Comparison of ENCODE assay signal across 12 cellular contexts in genomic region chr1:52210044-52210443, GRCh38.
"Had no signal": no experiment of that assay in that cellular context is flagged by ENCODE, and none has a peak within 500 bp of the region (broad histone marks: within the 10 kb centered on the region; RNA-seq: fewer than 3 reads in every experiment).

No MANE protein-coding gene starts in this region.

- H3K36me3 Mint-ChIP-seq: immature natural killer cell; natural killer cell treated with Interleukin-12 subunit alpha and Interleukin-12 subunit beta and Interleukin-15 and Interleukin-18, amount 100 ng/mL, for 72 hours had no signal

- H3K27ac ChIP-seq: gastrocnemius medialis, heart left ventricle, tibial artery had no signal

- H3K4me3 Mint-ChIP-seq: activated naive CD4-positive, alpha-beta T cell treated with anti-CD3 and anti-CD28 coated beads for 36 hours; dendritic cell treated with granulocyte-macrophage colony-stimulating factor and Interleukin-4, amounts not matched to agents 40 ng/mL and 50 ng/mL, for 4 days; immature natural killer cell; natural killer cell treated with Interleukin-12 subunit alpha and Interleukin-12 subunit beta and Interleukin-15 and Interleukin-18, amount 100 ng/mL, for 72 hours had no signal

- H3K27ac Mint-ChIP-seq: dendritic cell treated with granulocyte-macrophage colony-stimulating factor and Interleukin-4, amounts not matched to agents 40 ng/mL and 50 ng/mL, for 4 days; immature natural killer cell; natural killer cell treated with Interleukin-12 subunit alpha and Interleukin-12 subunit beta and Interleukin-15 and Interleukin-18, amount 100 ng/mL, for 72 hours had no signal

- H3K27me3 ChIP-seq: gastrocnemius medialis, heart left ventricle, tibial artery had no signal

- H3K4me1 ChIP-seq: heart left ventricle, tibial artery had no signal

- ATAC-seq: gastrocnemius medialis; heart left ventricle; natural killer cell treated with Interleukin-12 subunit alpha and Interleukin-12 subunit beta and Interleukin-15 and Interleukin-18, amount 100 ng/mL, for 72 hours had no signal

- H3K9me3 Mint-ChIP-seq: activated naive CD4-positive, alpha-beta T cell treated with anti-CD3 and anti-CD28 coated beads for 36 hours; dendritic cell treated with granulocyte-macrophage colony-stimulating factor and Interleukin-4, amounts not matched to agents 40 ng/mL and 50 ng/mL, for 4 days; natural killer cell treated with Interleukin-12 subunit alpha and Interleukin-12 subunit beta and Interleukin-15 and Interleukin-18, amount 100 ng/mL, for 72 hours had no signal

- DNase-seq: activated CD4-positive, alpha-beta T cell treated with anti-CD3 and anti-CD28 coated beads, Interleukin-2, amount 50 U/mL, for 4 hours; activated naive CD4-positive, alpha-beta T cell treated with anti-CD3 and anti-CD28 coated beads for 36 hours; amygdala; effector memory CD4-positive, alpha-beta T cell; gastrocnemius medialis; heart left ventricle; immature natural killer cell; stimulated activated CD4-positive, alpha-beta T cell treated with anti-CD3 and anti-CD28 coated beads, Interleukin-1b, Interleukin-23, amount 100 ng/mL, for 48 hours; T-helper 2 cell; tibial artery had no signal

- H3K4me1 Mint-ChIP-seq: immature natural killer cell had no signal
